8 cellular contexts compared by ENCODE assay signal in the genomic region with DNA sequence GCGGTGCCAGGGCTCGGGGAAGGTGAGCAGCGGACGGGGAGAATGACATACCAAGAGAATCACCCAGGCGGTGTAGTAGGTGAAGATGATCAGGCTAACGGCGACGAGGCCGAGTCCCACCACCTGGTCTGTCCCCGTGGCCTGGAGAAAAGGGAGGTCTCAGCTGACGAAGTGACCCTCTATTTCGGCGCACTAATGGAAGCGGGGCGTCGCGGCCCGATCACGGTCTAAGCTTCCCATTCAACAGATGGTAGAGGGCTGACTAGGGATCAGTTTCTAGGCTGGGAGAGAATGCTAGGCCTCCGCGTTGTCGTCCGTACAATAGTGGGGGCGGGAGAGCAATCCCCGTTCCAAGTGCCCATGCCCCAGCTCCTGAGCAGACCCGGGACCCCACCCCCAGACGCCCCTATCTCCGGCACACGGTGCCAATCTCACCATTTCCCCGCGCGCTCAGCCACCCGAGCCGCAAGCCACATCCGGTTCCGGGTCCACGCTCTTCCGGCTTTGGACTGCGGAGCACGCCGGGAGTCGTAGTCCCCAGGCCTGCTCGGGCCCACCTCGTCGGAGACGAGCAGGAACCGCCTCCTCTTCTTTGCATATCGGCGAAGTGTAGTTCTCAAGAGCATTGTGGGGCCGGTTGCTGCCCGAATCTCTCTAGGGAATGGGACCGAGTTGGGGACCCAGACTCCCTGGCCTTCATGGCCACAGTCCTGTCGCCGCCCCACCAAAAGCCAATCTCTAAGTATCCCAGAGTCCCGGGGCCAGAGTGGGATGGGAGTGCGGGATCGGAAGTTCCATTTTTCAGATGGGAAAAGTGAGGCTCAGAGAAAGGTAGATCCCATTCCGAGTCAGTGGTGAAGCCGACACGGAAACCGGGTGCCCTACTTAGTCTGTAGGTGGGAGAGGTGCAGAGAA. TPM values are rescaled to one million over a fixed set of nuclear protein-coding genes. Genes with fewer than 3 reads are reported as not detected.
DNase-seq lines count a peak whose midpoint lies in the region; ATAC-seq and TF ChIP-seq lines count a peak whose summit lies in the region.

A gene with protein sequence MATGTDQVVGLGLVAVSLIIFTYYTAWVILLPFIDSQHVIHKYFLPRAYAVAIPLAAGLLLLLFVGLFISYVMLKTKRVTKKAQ (minus strand): TSS at position 472 of the 915 bp plus-strand sequence. CDS start 34 bp downstream, at position 438.

- no peaks in the 10 kb centered on the region for H3K9me3 ChIP-seq in BLaER1 treated with 17β-estradiol and CSF1 and Interleukin-3, amounts not matched to agents 10 nM and 100 nM (replicated peaks in 1 of 11)
- no peaks in the 10 kb centered on the region for H3K9me3 ChIP-seq in lung (ENCODE audit: control insufficient read depth in 2 of 2, insufficient read depth in 1 of 2, low read length in 1 of 2)

- DNase-seq in GM19240 (ENCODE audit: insufficient read length, low spot score) (peak; percentile 97), NCI-H82 treated with DMSO at 0.1 percent for 48 hours (lab: John Stamatoyannopoulos, UW; ENCODE audit: unreplicated experiment) (peak; percentile 44), lung (ENCODE audit: low spot score) (peak; percentile 79)
- DNase-seq in activated CD8-positive, alpha-beta T cell treated with anti-CD3 and anti-CD28 coated beads, Interleukin-2, amount 10 ng/mL, durations not matched to agents 7 days and 5 days, result peak; percentile 93
- peak; percentile 72 for DNase-seq in effector CD8-positive, alpha-beta T cell (lab: John Stamatoyannopoulos, UW)
- peak; percentile 56 to 77 (median 67) for DNase-seq in stimulated activated CD4-positive, alpha-beta T cell treated with anti-CD3 and anti-CD28 coated beads, TNF-alpha, amount 100 ng/mL, for 1 hour (ENCODE audit: low read depth in 3 of 3, low spot score in 1 of 3)

- peaks cover 8 to 48% (median 32%) of the 10 kb centered on the region in 11 experiments; a peak in 20 of 22 replicates for H4K20me1 ChIP-seq in BLaER1 treated with 17β-estradiol and CSF1 and Interleukin-3, amounts not matched to agents 10 nM and 100 nM

- no peaks in the 10 kb centered on the region for H3K27me3 ChIP-seq in BLaER1 treated with 17β-estradiol and CSF1 and Interleukin-3, amounts not matched to agents 10 nM and 100 nM
- no peaks in the 10 kb centered on the region for H3K27me3 ChIP-seq in lung (ENCODE audit: control insufficient read depth, insufficient read depth)

- H3K36me3 Mint-ChIP-seq in activated CD8-positive, alpha-beta T cell treated with anti-CD3 and anti-CD28 coated beads, Interleukin-2, amount 10 ng/mL, durations not matched to agents 7 days and 5 days (ENCODE audit: low read depth), result peaks cover 58% of the 10 kb centered on the region

- H3K27me3 Mint-ChIP-seq in activated CD8-positive, alpha-beta T cell treated with anti-CD3 and anti-CD28 coated beads, Interleukin-2, amount 10 ng/mL, durations not matched to agents 7 days and 5 days (ENCODE audit: low read depth), result no peaks in the 10 kb centered on the region

- ATAC-seq in HG03457 (IDR thresholded peaks at IDR 0.05; ENCODE audit: unreplicated experiment), result peak; percentile 64
- peak; percentile 94 for ATAC-seq in activated CD8-positive, alpha-beta T cell treated with anti-CD3 and anti-CD28 coated beads, Interleukin-2, amount 10 ng/mL, durations not matched to agents 7 days and 5 days
- peak; percentile 95 for ATAC-seq in lung (ENCODE audit: insufficient read depth, low FRiP score)

- TF ChIP-seq CTCF in lung (IDR thresholded peaks at IDR 0.05; ENCODE audit: control extremely low read depth, extremely low read depth), result no peak

- H3K4me3 ChIP-seq in BLaER1 treated with 17β-estradiol and CSF1 and Interleukin-3, amounts not matched to agents 10 nM and 100 nM, result peak within 1 kb of the TSS; percentile 69 to 87 (median 82)
- peak within 1 kb of the TSS; percentile 80 for H3K4me3 ChIP-seq in lung

- peaks cover 0 to 33% (median 16%) of the 10 kb centered on the region in 11 experiments; a peak in 14 of 22 replicates for H3K36me3 ChIP-seq in BLaER1 treated with 17β-estradiol and CSF1 and Interleukin-3, amounts not matched to agents 10 nM and 100 nM
- H3K36me3 ChIP-seq in lung (ENCODE audit: control insufficient read depth in 2 of 2, insufficient read depth in 2 of 2, low read length in 2 of 2), result peaks cover 0 to 14% of the 10 kb centered on the region in 2 donors

- peak within 1 kb of the TSS; percentile 73 to 89 (median 84) for H3K9ac ChIP-seq in BLaER1 treated with 17β-estradiol and CSF1 and Interleukin-3, amounts not matched to agents 10 nM and 100 nM

- CTCF ChIA-PET in activated CD8-positive, alpha-beta T cell treated with anti-CD3 and anti-CD28 coated beads, Interleukin-2, amount 10 ng/mL, durations not matched to agents 7 days and 5 days (lab: Charles Lee), result interaction anchor here (0.9 to 1.5 kb wide), 5 partner anchors 16 to 180 kb away, joined by 3 to 5 read pairs (median 4); no protein-coding TSS in a partner anchor

- H3K4me2 ChIP-seq in BLaER1 treated with 17β-estradiol and CSF1 and Interleukin-3, amounts not matched to agents 10 nM and 100 nM, result peak within 1 kb of the TSS; percentile 82 to 98 (median 94)

- H3K27ac ChIP-seq in BLaER1 treated with 17β-estradiol and CSF1 and Interleukin-3, amounts not matched to agents 10 nM and 100 nM, result peak within 1 kb of the TSS; percentile 37 to 91 (median 80); a peak in 21 of 22 replicates
- peak within 1 kb of the TSS; percentile 61 to 76 for H3K27ac ChIP-seq in lung (ENCODE audit: low read depth in 1 of 2, low read length in 1 of 2)

- H3K27ac Mint-ChIP-seq in activated CD8-positive, alpha-beta T cell treated with anti-CD3 and anti-CD28 coated beads, Interleukin-2, amount 10 ng/mL, durations not matched to agents 7 days and 5 days, result peak within 1 kb of the TSS; percentile 95

- 7 to 8% methylated on average over 61 of the region's 61 CpGs for WGBS in lung, 2 donors

- H3K4me3 Mint-ChIP-seq in activated CD8-positive, alpha-beta T cell treated with anti-CD3 and anti-CD28 coated beads, Interleukin-2, amount 10 ng/mL, durations not matched to agents 7 days and 5 days, result peak within 1 kb of the TSS; percentile 90

- H3K9me3 Mint-ChIP-seq in activated CD8-positive, alpha-beta T cell treated with anti-CD3 and anti-CD28 coated beads, Interleukin-2, amount 10 ng/mL, durations not matched to agents 7 days and 5 days (ENCODE audit: insufficient read depth), result no peaks in the 10 kb centered on the region

- POLR2A ChIA-PET in activated CD8-positive, alpha-beta T cell treated with anti-CD3 and anti-CD28 coated beads, Interleukin-2, amount 10 ng/mL, durations not matched to agents 7 days and 5 days (lab: Charles Lee), result interaction anchor here (0.6 to 1.5 kb wide), 9 partner anchors 9 to 354 kb away, joined by 3 to 8 read pairs (median 4); no protein-coding TSS in a partner anchor

- H3K4me1 ChIP-seq in BLaER1 treated with 17β-estradiol and CSF1 and Interleukin-3, amounts not matched to agents 10 nM and 100 nM, result peaks cover 28 to 44% (median 37%) of the 10 kb centered on the region in 10 experiments
- H3K4me1 ChIP-seq in lung (ENCODE audit: control insufficient read depth in 2 of 2, insufficient read depth in 2 of 2, low read length in 2 of 2), result peaks cover 6 to 12% of the 10 kb centered on the region in 2 donors

- peaks cover 53% of the 10 kb centered on the region for H3K4me1 Mint-ChIP-seq in activated CD8-positive, alpha-beta T cell treated with anti-CD3 and anti-CD28 coated beads, Interleukin-2, amount 10 ng/mL, durations not matched to agents 7 days and 5 days (ENCODE audit: low read depth)

RNA-seq across cellular contexts. Expression of the gene that starts here (rescaled TPM):
- 10 to 100 TPM; 47.9 to 53.8 TPM for total RNA-seq in activated CD8-positive, alpha-beta T cell treated with anti-CD3 and anti-CD28 coated beads, Interleukin-2, amount 10 ng/mL, durations not matched to agents 7 days and 5 days
- 10 to 100 TPM; 20.5 to 51.3 TPM for total RNA-seq in lung
- polyA plus RNA-seq in lung, result 10 to 100 TPM; 50.8 to 51.1 TPM

Comparison
In these comparisons a context has a peak if more than half of its experiments do, and no peak if none do; other contexts are left out.
1. Peak in every context shown above with its lines: DNase-seq, ATAC-seq, H3K4me3 ChIP-seq and H3K27ac ChIP-seq.
2. DNase-seq: peak in every context shown above with its lines; median percentile 97 in GM19240; 93 in activated CD8-positive, alpha-beta T cell treated with anti-CD3 and anti-CD28 coated beads, Interleukin-2, amount 10 ng/mL, durations not matched to agents 7 days and 5 days; 79 in lung; 72 in effector CD8-positive, alpha-beta T cell; 67 in stimulated activated CD4-positive, alpha-beta T cell treated with anti-CD3 and anti-CD28 coated beads, TNF-alpha, amount 100 ng/mL, for 1 hour; 44 in NCI-H82 treated with DMSO at 0.1 percent for 48 hours.